ENCODE assay signal across 20 cellular contexts in the genomic region with DNA sequence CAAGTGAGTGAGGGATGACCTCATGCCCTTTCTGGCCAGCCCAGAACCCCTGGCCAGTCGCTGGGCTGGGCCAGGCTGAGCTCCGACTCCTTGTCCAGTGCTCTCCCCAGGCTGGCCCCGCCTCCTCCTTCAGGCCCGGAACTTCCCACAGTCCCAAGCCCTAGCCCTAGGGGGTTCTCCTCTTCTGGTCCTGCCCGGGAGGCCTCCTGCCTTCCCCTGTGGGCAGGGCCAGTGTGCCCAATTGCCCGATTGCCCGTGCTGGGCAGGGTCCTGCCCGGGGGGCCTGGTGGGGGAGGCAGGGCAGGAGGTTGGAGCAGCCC. TPM values are rescaled to one million over a fixed set of nuclear protein-coding genes. Genes with fewer than 3 reads are reported as not detected.
DNase-seq lines count a peak whose midpoint lies in the region; FAIRE-seq and TF ChIP-seq lines count a peak whose summit lies in the region.
"Had no signal": no experiment of that assay in that cellular context is flagged by ENCODE, and none has a peak within 500 bp of the region (broad histone marks: within the 10 kb centered on the region; RNA-seq: fewer than 3 reads in every experiment).

No MANE protein-coding gene starts in this region.

- no peaks in the 10 kb centered on the region for H3K27me3 Mint-ChIP-seq in CD8-positive, alpha-beta memory T cell
- no peaks in the 10 kb centered on the region for H3K27me3 Mint-ChIP-seq in activated CD4-positive, alpha-beta T cell treated with anti-CD3 and anti-CD28 coated beads, Interleukin-2, amount 10 ng/mL, durations not matched to agents 7 days and 5 days
- H3K27me3 Mint-ChIP-seq: activated CD4-positive, alpha-beta T cell treated with anti-CD3 and anti-CD28 coated beads, Interleukin-2, amount 10 ng/mL, durations not matched to agents 24 days and 14 days had no signal

- H3K36me3 Mint-ChIP-seq in CD8-positive, alpha-beta memory T cell = peaks cover 0 to 43% (median 0%) of the 10 kb centered on the region in 3 donors
- peaks cover 4% of the 10 kb centered on the region for H3K36me3 Mint-ChIP-seq in activated CD4-positive, alpha-beta T cell treated with anti-CD3 and anti-CD28 coated beads, Interleukin-2, amount 10 ng/mL, durations not matched to agents 7 days and 5 days (ENCODE audit: low read depth)

- H3K27ac ChIP-seq in CD8-positive, alpha-beta memory T cell (ENCODE audit: low read depth, low read length) = peak overlapping the region; percentile 61
- peak overlapping the region; percentile 25 to 89 (median 48) for H3K27ac ChIP-seq in esophagus muscularis mucosa (replicated peaks in 1 of 4)
- H3K27ac ChIP-seq in stomach = peak overlapping the region in 3 of 5 donors; percentile 56 to 93 (median 91)
- H3K27ac ChIP-seq: SJSA1 had no signal

- peaks cover 29% of the 10 kb centered on the region for H3K4me1 ChIP-seq in CD8-positive, alpha-beta memory T cell (ENCODE audit: insufficient read depth, low read length)
- H3K4me1 ChIP-seq in esophagus muscularis mucosa (peaks cover 21 to 62% (median 57%) of the 10 kb centered on the region in 4 donors), stomach (peaks cover 39 to 62% (median 54%) of the 10 kb centered on the region in 4 donors)

- no peak overlapping the region for H3K4me3 ChIP-seq in CD8-positive, alpha-beta memory T cell (ENCODE audit: low read length)
- H3K4me3 ChIP-seq in NB4 (ENCODE audit: low read depth, low read length) (peak overlapping the region; percentile 32), esophagus muscularis mucosa (no peak overlapping the region), stomach (no peak overlapping the region)
- H3K4me3 ChIP-seq: SJSA1, upper lobe of left lung had no signal

- FAIRE-seq in D721Med (lab: Jason Lieb, UNC) = no peak
- FAIRE-seq: kidney had no signal

- no CpG with 5 or more reads among the region's 8 CpGs for WGBS in esophagus muscularis mucosa
- WGBS in stomach, 5 donors = 65 to 90% (median 78%) methylated on average over 5 to 8 of the region's 8 CpGs

- intact Hi-C loops in esophagus muscularis mucosa (cut with DNase I) (no loop called here), stomach (cut with DNase I; ENCODE audit: low total_unique reads) (no loop called here)

- no peak for TF ChIP-seq CTCF in NB4 (IDR thresholded peaks at IDR 0.05; ENCODE audit: low read depth, low read length)
- TF ChIP-seq CTCF in esophagus muscularis mucosa (IDR thresholded peaks at IDR 0.05) = no peak
- no peak for TF ChIP-seq CTCF in stomach (IDR thresholded peaks at IDR 0.05)
- TF ChIP-seq CTCF in GM13976 (IDR thresholded peaks at IDR 0.05; ENCODE audit: borderline replicate concordance, control extremely low read depth, extremely low read depth, insufficient read depth, missing control alignments) = no peak
- TF ChIP-seq CTCF in D721Med (IDR thresholded peaks at IDR 0.05; ENCODE audit: insufficient read depth, missing control alignments) = no peak

- DNase-seq in CD8-positive, alpha-beta memory T cell = peak in 1 of 5 donors; percentile 41
- no peak for DNase-seq in NB4 (ENCODE audit: low read depth)
- DNase-seq in esophagus muscularis mucosa (ENCODE audit: extremely low spot score) = no peak
- DNase-seq in stomach = no peak
- no peak for DNase-seq in activated CD4-positive, alpha-beta T cell treated with anti-CD3 and anti-CD28 coated beads, Interleukin-2, amount 10 ng/mL, durations not matched to agents 7 days and 5 days
- DNase-seq in GM13976 (ENCODE audit: low spot score) = no peak
- DNase-seq in D721Med (ENCODE audit: insufficient read length, low spot score) = no peak
- no peak for DNase-seq in activated CD4-positive, alpha-beta T cell treated with anti-CD3 and anti-CD28 coated beads for 1 hour
- DNase-seq: activated CD4-positive, alpha-beta T cell treated with anti-CD3 and anti-CD28 coated beads, Interleukin-2, amount 10 ng/mL, durations not matched to agents 24 days and 14 days; activated CD8-positive, alpha-beta memory T cell treated with anti-CD3 and anti-CD28 coated beads, Interleukin-2, amount 50 U/mL, for 48 hours; activated gamma-delta T cell; AML-193; amniotic stem cell; Calu3; NCI-H526; stimulated activated naive CD4-positive, alpha-beta T cell had no signal

- peaks cover 9 to 23% (median 12%) of the 10 kb centered on the region in 3 donors for H3K4me1 Mint-ChIP-seq in CD8-positive, alpha-beta memory T cell
- H3K4me1 Mint-ChIP-seq in activated CD4-positive, alpha-beta T cell treated with anti-CD3 and anti-CD28 coated beads, Interleukin-2, amount 10 ng/mL, durations not matched to agents 7 days and 5 days = peaks cover 10% of the 10 kb centered on the region

- POLR2A ChIA-PET in CD8-positive, alpha-beta memory T cell (lab: Charles Lee) = no interaction called here
- POLR2A ChIA-PET in activated CD4-positive, alpha-beta T cell treated with anti-CD3 and anti-CD28 coated beads, Interleukin-2, amount 10 ng/mL, durations not matched to agents 7 days and 5 days (lab: Charles Lee) = no interaction called here

- in situ Hi-C loops in GM13976 (cut with MboI; ENCODE audit: low sequenced_read_pairs, unreplicated experiment) = no loop called here

- TF ChIP-seq POLR2A in NB4 (IDR thresholded peaks at IDR 0.05; ENCODE audit: extremely low read depth, insufficient read length) (no peak), esophagus muscularis mucosa (IDR thresholded peaks at IDR 0.05; ENCODE audit: low read depth) (no peak), stomach (IDR thresholded peaks at IDR 0.05) (no peak)

- H3K9me3 ChIP-seq in CD8-positive, alpha-beta memory T cell (ENCODE audit: low read length) = no peaks in the 10 kb centered on the region
- H3K9me3 ChIP-seq in esophagus muscularis mucosa (no peaks in the 10 kb centered on the region), stomach (no peaks in the 10 kb centered on the region)
- H3K9me3 ChIP-seq: SJSA1, upper lobe of left lung had no signal

- no peaks in the 10 kb centered on the region for H3K9me3 Mint-ChIP-seq in CD8-positive, alpha-beta memory T cell
- no peaks in the 10 kb centered on the region for H3K9me3 Mint-ChIP-seq in activated CD4-positive, alpha-beta T cell treated with anti-CD3 and anti-CD28 coated beads, Interleukin-2, amount 10 ng/mL, durations not matched to agents 7 days and 5 days
- H3K9me3 Mint-ChIP-seq: activated CD4-positive, alpha-beta T cell treated with anti-CD3 and anti-CD28 coated beads, Interleukin-2, amount 10 ng/mL, durations not matched to agents 24 days and 14 days had no signal

- no peaks in the 10 kb centered on the region for H3K36me3 ChIP-seq in CD8-positive, alpha-beta memory T cell (ENCODE audit: insufficient read depth, low read length)
- H3K36me3 ChIP-seq in esophagus muscularis mucosa (peaks cover 29 to 62% (median 58%) of the 10 kb centered on the region in 4 donors), stomach (peaks cover 45 to 69% (median 65%) of the 10 kb centered on the region in 4 donors)

- TF ChIP-seq EP300 in esophagus muscularis mucosa (IDR thresholded peaks at IDR 0.05) (no peak), stomach (IDR thresholded peaks at IDR 0.05) (no peak)

- no peak overlapping the region for H3K4me3 Mint-ChIP-seq in CD8-positive, alpha-beta memory T cell
- no peak overlapping the region for H3K4me3 Mint-ChIP-seq in activated CD4-positive, alpha-beta T cell treated with anti-CD3 and anti-CD28 coated beads, Interleukin-2, amount 10 ng/mL, durations not matched to agents 7 days and 5 days
- H3K4me3 Mint-ChIP-seq: activated CD4-positive, alpha-beta T cell treated with anti-CD3 and anti-CD28 coated beads, Interleukin-2, amount 10 ng/mL, durations not matched to agents 24 days and 14 days had no signal

- CTCF ChIA-PET in CD8-positive, alpha-beta memory T cell (lab: Charles Lee) = no interaction called here
- CTCF ChIA-PET in activated CD4-positive, alpha-beta T cell treated with anti-CD3 and anti-CD28 coated beads, Interleukin-2, amount 10 ng/mL, durations not matched to agents 7 days and 5 days (lab: Charles Lee) = interaction anchor here (1.0 kb wide), 1 partner anchor 88 kb away, joined by 3 read pairs; no protein-coding TSS in a partner anchor

- H3K27me3 ChIP-seq in CD8-positive, alpha-beta memory T cell (ENCODE audit: insufficient read depth, low read length, poor library complexity, severe bottlenecking) = no peaks in the 10 kb centered on the region
- H3K27me3 ChIP-seq in esophagus muscularis mucosa (no peaks in the 10 kb centered on the region), stomach (no peaks in the 10 kb centered on the region)
- H3K27me3 ChIP-seq: SJSA1, upper lobe of left lung had no signal

- no peak overlapping the region for H3K27ac Mint-ChIP-seq in CD8-positive, alpha-beta memory T cell
- H3K27ac Mint-ChIP-seq in activated CD4-positive, alpha-beta T cell treated with anti-CD3 and anti-CD28 coated beads, Interleukin-2, amount 10 ng/mL, durations not matched to agents 7 days and 5 days = no peak overlapping the region

RNA-seq across cellular contexts. Expression of a gene that starts 4.2 kb away (rescaled TPM):
- 100 to 1,000 TPM; 108 to 126 TPM for total RNA-seq in CD8-positive, alpha-beta memory T cell
- 48.1 TPM for polyA plus RNA-seq in CD8-positive, alpha-beta memory T cell
- total RNA-seq in esophagus muscularis mucosa (100 to 1,000 TPM in 1 of 4 donors, 10 to 100 TPM in 3; 61.6 to 124 (median 81.4) TPM), stomach (100 to 1,000 TPM in 4 of 5 donors, 10 to 100 TPM in 1; 46.3 to 835 (median 484) TPM)
- 100 to 1,000 TPM in 2 of 3 donors, 10 to 100 TPM in 1; 96.7 to 147 (median 111) TPM for polyA plus RNA-seq in stomach
- total RNA-seq in activated CD4-positive, alpha-beta T cell treated with anti-CD3 and anti-CD28 coated beads, Interleukin-2, amount 10 ng/mL, durations not matched to agents 7 days and 5 days = 100 to 1,000 TPM; 286 to 316 TPM

RNA-seq across cellular contexts. Expression of a gene that starts 12.5 kb away (rescaled TPM):
- 100 to 1,000 TPM; 132 to 140 TPM for total RNA-seq in CD8-positive, alpha-beta memory T cell
- 170 TPM for polyA plus RNA-seq in CD8-positive, alpha-beta memory T cell
- total RNA-seq in esophagus muscularis mucosa = 100 to 1,000 TPM; 178 to 271 (median 198) TPM
- 100 to 1,000 TPM in 3 of 5 donors, 10 to 100 TPM in 2; 52.0 to 310 (median 123) TPM for total RNA-seq in stomach
- 100 to 1,000 TPM; 187 to 263 (median 224) TPM for polyA plus RNA-seq in stomach
- 100 to 1,000 TPM; 116 to 138 TPM for total RNA-seq in activated CD4-positive, alpha-beta T cell treated with anti-CD3 and anti-CD28 coated beads, Interleukin-2, amount 10 ng/mL, durations not matched to agents 7 days and 5 days

RNA-seq across cellular contexts. Expression of a gene that starts 32.9 kb away (rescaled TPM):
- total RNA-seq in CD8-positive, alpha-beta memory T cell = under 1 TPM; 0.20 to 0.33 TPM
- polyA plus RNA-seq in CD8-positive, alpha-beta memory T cell = 0.12 TPM
- 10 to 100 TPM; 10.6 to 17.2 (median 12.6) TPM for total RNA-seq in esophagus muscularis mucosa
- 10 to 100 TPM in 3 of 5 donors, 1 to 10 TPM in 2; 2.9 to 55.0 (median 21.2) TPM for total RNA-seq in stomach
- 10 to 100 TPM in 2 of 3 donors, 1 to 10 TPM in 1; 6.7 to 13.3 (median 12.7) TPM for polyA plus RNA-seq in stomach
- under 1 TPM in 1 of 2 experiments, not detected in 1; 0.15 TPM for total RNA-seq in activated CD4-positive, alpha-beta T cell treated with anti-CD3 and anti-CD28 coated beads, Interleukin-2, amount 10 ng/mL, durations not matched to agents 7 days and 5 days
- total RNA-seq: activated CD4-positive, alpha-beta T cell treated with anti-CD3 and anti-CD28 coated beads, Interleukin-2, amount 10 ng/mL, durations not matched to agents 24 days and 14 days had no signal
- polyA plus RNA-seq: neural cell had no signal

RNA-seq across cellular contexts. Expression of a gene that starts 39.1 kb away (rescaled TPM):
- 10 to 100 TPM in 1 of 2 experiments, 1 to 10 TPM in 1; 9.8 to 11.1 TPM for total RNA-seq in CD8-positive, alpha-beta memory T cell
- polyA plus RNA-seq in CD8-positive, alpha-beta memory T cell = 26.5 TPM
- total RNA-seq in esophagus muscularis mucosa = 10 to 100 TPM; 16.6 to 38.4 (median 31.6) TPM
- 100 to 1,000 TPM in 1 of 5 donors, 10 to 100 TPM in 4; 33.8 to 215 (median 43.6) TPM for total RNA-seq in stomach
- polyA plus RNA-seq in stomach = 10 to 100 TPM; 11.6 to 33.7 (median 15.6) TPM
- 10 to 100 TPM; 32.6 to 34.3 TPM for total RNA-seq in activated CD4-positive, alpha-beta T cell treated with anti-CD3 and anti-CD28 coated beads, Interleukin-2, amount 10 ng/mL, durations not matched to agents 7 days and 5 days
